8 cellular contexts compared by ENCODE assay signal in the genomic region with DNA sequence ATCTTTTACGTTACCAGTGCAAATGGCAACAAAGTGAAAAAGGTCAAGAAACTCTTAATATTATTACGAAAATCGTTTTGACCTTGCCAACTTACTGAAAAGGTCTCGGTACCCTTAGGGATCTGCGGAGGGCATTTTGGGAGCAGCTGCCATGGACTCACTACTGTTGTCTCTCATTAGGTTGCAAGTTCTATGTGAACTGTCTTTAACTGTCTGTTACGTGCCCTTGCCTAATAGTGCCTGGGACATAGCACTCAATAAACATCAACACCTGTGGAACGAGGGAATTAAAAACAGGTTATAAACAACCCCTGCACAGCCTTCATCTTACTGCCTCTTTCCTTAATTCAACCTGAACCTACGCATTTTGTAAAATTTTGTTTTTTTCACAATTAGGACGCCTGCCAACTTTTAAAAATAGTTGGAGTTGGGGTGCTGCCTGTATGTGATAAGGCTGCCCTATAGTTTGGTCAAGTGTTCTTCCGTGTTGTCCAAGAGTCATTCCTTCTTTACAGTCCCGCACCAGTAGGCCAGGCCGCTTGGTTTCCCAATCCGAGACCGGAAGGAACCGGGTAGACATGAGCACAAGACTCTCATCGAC. TPM values are rescaled to one million over a fixed set of nuclear protein-coding genes. Genes with fewer than 3 reads are reported as not detected.
DNase-seq lines count a peak whose midpoint lies in the region; ATAC-seq, FAIRE-seq and TF ChIP-seq lines count a peak whose summit lies in the region.

No MANE protein-coding gene starts in this region.

- WGBS in thymus = 31% methylated on average over 16 of the region's 16 CpGs

- POLR2A ChIA-PET in BJ (lab: Charles Lee) = interaction anchor here (1.0 kb wide), 1 partner anchor 21 kb away, joined by 4 read pairs; no protein-coding TSS in a partner anchor

- TF ChIP-seq CTCF in BJ (IDR thresholded peaks at IDR 0.05; ENCODE audit: insufficient read depth, low read depth, low read length) (no peak), astrocyte of the cerebellum (IDR thresholded peaks at IDR 0.05; ENCODE audit: low read depth, low read length, missing control alignments) (peak; percentile 12), D721Med (IDR thresholded peaks at IDR 0.05; ENCODE audit: insufficient read depth, missing control alignments) (no peak)

- ATAC-seq in GM19452 (IDR thresholded peaks at IDR 0.05; ENCODE audit: unreplicated experiment) = peak; percentile 25
- ATAC-seq in HG03521 (IDR thresholded peaks at IDR 0.05; ENCODE audit: unreplicated experiment) = peak; percentile 26

- in situ Hi-C loops in astrocyte of the cerebellum (cut with HindIII; ENCODE audit: low sequenced_read_pairs) = no loop called here

- no peak for DNase-seq in BJ (ENCODE audit: low read depth)
- no peak for DNase-seq in astrocyte of the cerebellum (ENCODE audit: low read depth)
- DNase-seq in D721Med (ENCODE audit: insufficient read length, low spot score) = no peak
- no peak for DNase-seq in activated gamma-delta T cell treated with Interleukin-2 at 50 U/mL for 16 hours

- FAIRE-seq in D721Med (lab: Jason Lieb, UNC) = no peak

- CTCF ChIA-PET in BJ (lab: Yijun Ruan, JAX) = no interaction called here

- H3K4me1 ChIP-seq in thymus (ENCODE audit: control insufficient read depth, insufficient read depth, low read length) = peaks cover 4% of the 10 kb centered on the region

- peak overlapping the region; percentile 88 for H3K4me3 ChIP-seq in BJ (ENCODE audit: low read depth, low read length)
- peak overlapping the region; percentile 79 for H3K4me3 ChIP-seq in astrocyte of the cerebellum (ENCODE audit: low read depth, low read length)
- peak overlapping the region; percentile 92 for H3K4me3 ChIP-seq in thymus (ENCODE audit: low read length)

- H3K36me3 ChIP-seq in BJ (ENCODE audit: control insufficient read depth, insufficient read depth, low read length) = no peaks in the 10 kb centered on the region
- no peaks in the 10 kb centered on the region for H3K36me3 ChIP-seq in thymus (ENCODE audit: control insufficient read depth, insufficient read depth)

- H3K27me3 ChIP-seq in BJ (ENCODE audit: control insufficient read depth, insufficient read depth, low read length) (no peaks in the 10 kb centered on the region), layer of hippocampus (ENCODE audit: control insufficient read depth, insufficient read depth, low read length) (no peaks in the 10 kb centered on the region), thymus (ENCODE audit: control insufficient read depth, insufficient read depth) (no peaks in the 10 kb centered on the region)

- H3K27ac ChIP-seq in layer of hippocampus (ENCODE audit: low read depth, low read length) (peak overlapping the region; percentile 97), thymus (ENCODE audit: low read depth) (peak overlapping the region; percentile 100)

- H3K9me3 ChIP-seq in thymus (ENCODE audit: control insufficient read depth) = no peaks in the 10 kb centered on the region

RNA-seq across cellular contexts. Expression of gene SREK1, which starts 0.5 kb away (rescaled TPM):
- 34.1 and 48.9 TPM in 2 replicates for polyA plus RNA-seq in BJ (2011; rRNA removed)
- polyA minus RNA-seq in BJ (2011; rRNA and poly(A)+ RNA removed) = 44.0 and 45.7 TPM in 2 replicates
- polyA plus RNA-seq in thymus = 59.4 TPM
